Comparison of ENCODE assay signal across 1 cellular context in genomic region chr7:95026421-95027072, GRCh38.
TF ChIP-seq lines count a peak whose summit lies in the region.

No MANE protein-coding gene starts in this region.

TF ChIP-seq in WTC11, 78 proteins besides CTCF, POLR2A, EP300 and RAD21 (continued from another document):
- TF ChIP-seq PRDM15 (CRISPR knock-in tag; IDR thresholded peaks at IDR 0.05) (no peak), NFYB (CRISPR knock-in tag; conservative IDR thresholded peaks at IDR 0.05; ENCODE audit: low read depth) (no peak), HMGXB4 (CRISPR knock-in tag; IDR thresholded peaks at IDR 0.05) (no peak), JAZF1 (CRISPR knock-in tag; IDR thresholded peaks at IDR 0.05) (no peak), ZNF219 (CRISPR knock-in tag; IDR thresholded peaks at IDR 0.05; ENCODE audit: borderline replicate concordance) (no peak), FOXP4 (CRISPR knock-in tag; IDR thresholded peaks at IDR 0.05) (no peak), SMAD3 (CRISPR knock-in tag; IDR thresholded peaks at IDR 0.05; ENCODE audit: borderline replicate concordance) (no peak)
